25 cellular contexts compared by ENCODE assay signal in the genomic region with DNA sequence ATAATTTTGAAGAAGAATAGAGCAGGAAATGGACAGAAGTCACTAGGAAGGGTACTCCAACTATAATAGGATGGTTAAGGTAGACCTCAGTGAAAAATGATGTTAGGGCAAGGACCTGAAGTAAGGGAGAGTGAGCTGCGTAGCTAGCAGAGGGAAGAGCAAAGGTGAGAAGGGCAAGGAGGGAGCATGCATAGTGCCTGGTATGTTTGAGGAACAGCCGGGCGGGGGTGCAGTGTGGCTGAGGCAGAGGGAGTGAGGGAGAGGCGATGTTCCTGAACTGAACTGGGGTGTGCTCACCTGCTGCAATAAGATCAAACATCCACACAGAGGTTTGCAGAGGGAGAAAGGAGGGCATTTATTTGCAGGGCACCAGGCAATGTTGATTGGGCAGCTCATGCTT.
"Had no signal": no experiment of that assay in that cellular context is flagged by ENCODE, and none has a peak within 500 bp of the region (broad histone marks: within the 10 kb centered on the region; RNA-seq: fewer than 3 reads in every experiment).

No MANE protein-coding gene starts in this region.

- H3K27me3 ChIP-seq: ascending aorta, body of pancreas, SJSA1 had no signal

- H3K27ac ChIP-seq: ascending aorta, body of pancreas, SJSA1 had no signal

- H3K9me3 ChIP-seq: ascending aorta, body of pancreas, SJSA1 had no signal

- H3K4me1 Mint-ChIP-seq: activated CD4-positive, alpha-beta T cell treated with anti-CD3 and anti-CD28 coated beads, Interleukin-2, amount 10 ng/mL, durations not matched to agents 24 days and 14 days; activated naive CD8-positive, alpha-beta T cell treated with anti-CD3 and anti-CD28 coated beads, Interleukin-2, amount 50 U/mL, for 24 hours had no signal

- H3K36me3 Mint-ChIP-seq: activated naive CD4-positive, alpha-beta T cell treated with anti-CD3 and anti-CD28 coated beads, Interleukin-2, amount 50 U/mL, for 72 hours; IgD-negative memory B cell had no signal

- DNase-seq: activated B cell treated with CpG ODN at 0.5 μM for 24 hours; activated CD4-positive, alpha-beta T cell treated with anti-CD3 and anti-CD28 coated beads for 1 hour; activated CD4-positive, alpha-beta T cell treated with anti-CD3 and anti-CD28 coated beads, Interleukin-2, amount 10 ng/mL, durations not matched to agents 24 days and 14 days; activated CD4-positive, alpha-beta T cell treated with anti-CD3 and anti-CD28 coated beads, Interleukin-2, amount 50 U/mL, for 48 hours; activated effector memory CD4-positive, alpha-beta T cell treated with anti-CD3 and anti-CD28 coated beads, Interleukin-2, amount 50 U/mL, for 16 hours; activated naive CD4-positive, alpha-beta T cell treated with Interleukin-2 at 50 U/mL for 16 hours; activated naive CD8-positive, alpha-beta T cell treated with anti-CD3 and anti-CD28 coated beads, Interleukin-2, amount 50 U/mL, for 24 hours; activated T-cell treated with anti-CD3 and anti-CD28 coated beads, Interleukin-2, amount 50 U/mL, for 4 hours; amniotic stem cell; body of pancreas; KG1; NCI-H1092; NCI-H1417 treated with DMSO at 0.1 percent for 48 hours; NCI-H2081; NCI-H345; NCI-H510A; NCI-H526 treated with DMSO at 0.1 percent for 48 hours; NK-92 treated with Interleukin-12 subunit alpha and Interleukin-12 subunit beta, amount 100 ng/mL, for 24 hours; SHP77; SW 1271 had no signal

- H3K4me3 Mint-ChIP-seq: activated B cell treated with CpG ODN at 0.5 μM for 24 hours; activated CD4-positive, alpha-beta T cell treated with anti-CD3 and anti-CD28 coated beads, Interleukin-2, amount 10 ng/mL, durations not matched to agents 24 days and 14 days; activated naive CD8-positive, alpha-beta T cell treated with anti-CD3 and anti-CD28 coated beads, Interleukin-2, amount 50 U/mL, for 24 hours; activated T-cell treated with anti-CD3 and anti-CD28 coated beads, Interleukin-2, amount 50 U/mL, for 4 hours; IgD-negative memory B cell had no signal

- H3K4me1 ChIP-seq: ascending aorta, body of pancreas, SJSA1 had no signal

- H3K9me3 Mint-ChIP-seq: activated B cell treated with CpG ODN at 0.5 μM for 24 hours; activated CD4-positive, alpha-beta T cell treated with anti-CD3 and anti-CD28 coated beads, Interleukin-2, amount 10 ng/mL, durations not matched to agents 24 days and 14 days; activated naive CD4-positive, alpha-beta T cell treated with anti-CD3 and anti-CD28 coated beads, Interleukin-2, amount 50 U/mL, for 72 hours; activated naive CD8-positive, alpha-beta T cell treated with anti-CD3 and anti-CD28 coated beads, Interleukin-2, amount 50 U/mL, for 24 hours; activated T-cell treated with anti-CD3 and anti-CD28 coated beads, Interleukin-2, amount 50 U/mL, for 4 hours; IgD-negative memory B cell had no signal

- H3K36me3 ChIP-seq: ascending aorta, SJSA1 had no signal

- H3K4me3 ChIP-seq: ascending aorta, body of pancreas, SJSA1 had no signal

- ATAC-seq: activated naive CD4-positive, alpha-beta T cell treated with anti-CD3 and anti-CD28 coated beads, Interleukin-2, amount 50 U/mL, for 72 hours; activated naive CD8-positive, alpha-beta T cell treated with anti-CD3 and anti-CD28 coated beads, Interleukin-2, amount 50 U/mL, for 24 hours; activated T-cell treated with anti-CD3 and anti-CD28 coated beads, Interleukin-2, amount 50 U/mL, for 4 hours; body of pancreas; SK-N-SH treated with all-trans-retinoic acid at 6 μM for 48 hours had no signal

- H3K27ac Mint-ChIP-seq: activated B cell treated with CpG ODN at 0.5 μM for 24 hours; activated CD4-positive, alpha-beta T cell treated with anti-CD3 and anti-CD28 coated beads, Interleukin-2, amount 10 ng/mL, durations not matched to agents 24 days and 14 days; activated naive CD4-positive, alpha-beta T cell treated with anti-CD3 and anti-CD28 coated beads, Interleukin-2, amount 50 U/mL, for 72 hours; activated naive CD8-positive, alpha-beta T cell treated with anti-CD3 and anti-CD28 coated beads, Interleukin-2, amount 50 U/mL, for 24 hours; IgD-negative memory B cell had no signal
